In genomic region chr1:9927259-9927658, GRCh38 we compare ENCODE assay signal across 22 cellular contexts. TPM values are rescaled to one million over a fixed set of nuclear protein-coding genes. Genes with fewer than 3 reads are reported as not detected.
DNase-seq lines count a peak whose midpoint lies in the region; ATAC-seq, FAIRE-seq and TF ChIP-seq lines count a peak whose summit lies in the region.
"Had no signal": no experiment of that assay in that cellular context is flagged by ENCODE, and none has a peak within 500 bp of the region (broad histone marks: within the 10 kb centered on the region; RNA-seq: fewer than 3 reads in every experiment).

No MANE protein-coding gene starts in this region.

- no peak for TF ChIP-seq RAD21 in HepG2 (CRISPR knock-in tag; IDR thresholded peaks at IDR 0.05)

- no peaks in the 10 kb centered on the region for H3K4me1 Mint-ChIP-seq in HFFc6 (ENCODE audit: low read depth)

- CTCF ChIA-PET in HepG2 (lab: Yijun Ruan, JAX; ENCODE audit: low intra/inter-chr PET ratio, low total read pairs): no interaction called here

- H3K36me3 Mint-ChIP-seq in HFFc6 (ENCODE audit: low read depth): no peaks in the 10 kb centered on the region

- H3K4me2 ChIP-seq in HepG2 (ENCODE audit: low read depth, low read length): no peak overlapping the region

- peaks cover 74% of the 10 kb centered on the region for H3K4me1 ChIP-seq in HepG2 (ENCODE audit: insufficient read depth, low read length)
- H3K4me1 ChIP-seq in right lobe of liver: no peaks in the 10 kb centered on the region

- 78% methylated on average over 5 of the region's 5 CpGs for WGBS in HepG2 (ENCODE audit: low lambda C conversion rate)
- 78% methylated on average over 5 of the region's 5 CpGs for WGBS in right lobe of liver (ENCODE audit: insufficient coverage, low coverage, low lambda C conversion rate, missing lambda C conversion rate)

- H3K4me3 Mint-ChIP-seq in HFFc6: no peak overlapping the region
- H3K4me3 Mint-ChIP-seq: CD8-positive, alpha-beta T cell had no signal

- H3K36me3 ChIP-seq in HepG2 (replicated peaks in 1 of 2; ENCODE audit: control insufficient read depth in 1 of 2, insufficient read depth in 2 of 2, low read length in 2 of 2) (0 out of 5 replicates have a peak, but pooled peaks cover 0 to 3% of the 10 kb centered on the region in 2 experiments), right lobe of liver (peaks cover 0 to 13% (median 3%) of the 10 kb centered on the region in 4 donors)

- no peaks in the 10 kb centered on the region for H4K20me1 ChIP-seq in HepG2 (ENCODE audit: insufficient read depth, low read length)

- in situ Hi-C loops in HepG2 (cut with HindIII; ENCODE audit: extremely low pct_ligation_motif_present, low pct_unique_long_range_greater_than_20kb): no loop called here

- H3K4me3 ChIP-seq in HepG2 (replicated peaks in 1 of 3; ENCODE audit: insufficient read depth in 1 of 3, low read depth in 2 of 3, low read length in 3 of 3) (no peak overlapping the region), right lobe of liver (no peak overlapping the region)
- H3K4me3 ChIP-seq: SK-N-MC had no signal

- H3K79me2 ChIP-seq in HepG2 (ENCODE audit: insufficient read depth, low read length): no peaks in the 10 kb centered on the region

- ATAC-seq in HepG2 (no peak), right lobe of liver (no peak), GM21423 (IDR thresholded peaks at IDR 0.05; ENCODE audit: unreplicated experiment) (no peak), GM19351 (IDR thresholded peaks at IDR 0.05; ENCODE audit: unreplicated experiment) (no peak)
- ATAC-seq: CD8-positive, alpha-beta T cell; Panc1 had no signal

- peak; percentile 42 for DNase-seq in HepG2 (ENCODE audit: low spot score)
- no peak for DNase-seq in right lobe of liver
- DNase-seq in cerebellar cortex (ENCODE audit: low spot score): peak; percentile 74
- DNase-seq in mesenteric fat pad (ENCODE audit: low spot score): peak; percentile 16
- DNase-seq in GM12891 (ENCODE audit: insufficient read length, low spot score): no peak
- DNase-seq in HFFc6: no peak
- DNase-seq: 8988T; CD8-positive, alpha-beta T cell; DMS79 treated with DMSO at 0.1 percent for 48 hours; HCEC 1CT; Kasumi-1; MM.1S; NCI-H1092 treated with DMSO at 0.1 percent for 48 hours; NCI-H2081 treated with DMSO at 0.1 percent for 48 hours; NCI-H2227 treated with DMSO at 0.1 percent for 48 hours; NCI-H524 treated with DMSO at 0.1 percent for 48 hours had no signal

- H3K27me3 Mint-ChIP-seq in HFFc6 (ENCODE audit: insufficient read depth): no peaks in the 10 kb centered on the region

- no peaks in the 10 kb centered on the region for H3K9me3 Mint-ChIP-seq in HFFc6
- H3K9me3 Mint-ChIP-seq: CD8-positive, alpha-beta T cell had no signal

- peak overlapping the region; percentile 51 for H3K27ac ChIP-seq in HepG2 (ENCODE audit: extremely low read length, insufficient read depth, low read length)
- no peak overlapping the region for H3K27ac ChIP-seq in right lobe of liver
- H3K27ac ChIP-seq: SK-N-MC had no signal

- TF ChIP-seq POLR2A in HepG2 (IDR thresholded peaks at IDR 0.05; ENCODE audit: insufficient read depth in 1 of 2, low read depth in 2 of 2, low read length in 2 of 2): no peak
- TF ChIP-seq POLR2A in right lobe of liver (IDR thresholded peaks at IDR 0.05): no peak
- TF ChIP-seq POLR2A in GM12891 (IDR thresholded peaks at IDR 0.05; ENCODE audit: low read depth, low read length): no peak

- TF ChIP-seq EP300 in HepG2 (IDR thresholded peaks at IDR 0.05; ENCODE audit: low read depth in 2 of 2, low read length in 2 of 2) (no peak), HepG2 (CRISPR knock-in tag; IDR thresholded peaks at IDR 0.05; ENCODE audit: borderline replicate concordance) (no peak)

- BruUV-seq in HepG2 (replicated peaks; lab: Mats Ljungman, UMichigan): no TSS peak

- H3K27ac Mint-ChIP-seq in HFFc6: no peak overlapping the region

- FAIRE-seq in HepG2 (lab: Jason Lieb, UNC) (no peak), GM12891 (lab: Jason Lieb, UNC) (no peak)
- FAIRE-seq: D721Med, GM12892 had no signal

- no peak for TF ChIP-seq CTCF in HepG2 (CRISPR knock-in tag; IDR thresholded peaks at IDR 0.05)
- TF ChIP-seq CTCF in right lobe of liver (IDR thresholded peaks at IDR 0.05): no peak
- TF ChIP-seq CTCF in HFFc6 (IDR thresholded peaks at IDR 0.05): no peak

- POLR2A ChIA-PET in HepG2 (lab: Yijun Ruan, JAX): interaction anchor here (9.7 kb wide), 1 partner anchor 13 kb away, joined by 130 read pairs; no protein-coding TSS in a partner anchor

- H2AFZ ChIP-seq in HepG2 (ENCODE audit: low read length): no peak overlapping the region

- H3K9me3 ChIP-seq in HepG2 (ENCODE audit: low read length) (no peaks in the 10 kb centered on the region), right lobe of liver (no peaks in the 10 kb centered on the region)

- H3K27me3 ChIP-seq in HepG2 (ENCODE audit: control insufficient read depth in 1 of 2, insufficient read depth in 2 of 2, low read length in 2 of 2): no peaks in the 10 kb centered on the region
- no peaks in the 10 kb centered on the region for H3K27me3 ChIP-seq in right lobe of liver

- intact Hi-C loops in HepG2 (cut with micrococcal nuclease; ENCODE audit: unreplicated experiment): no loop called here
- intact Hi-C loops in right lobe of liver (cut with DNase I): no loop called here

- H3K9ac ChIP-seq in HepG2 (ENCODE audit: insufficient read depth, low read depth, low read length): 0 out of 2 replicates have a peak overlapping the region, but pooled peaks have one; percentile 15

RNA-seq across cellular contexts. Expression of gene LZIC, which starts 15.9 kb away (rescaled TPM):
- total RNA-seq in HepG2 (2016; rRNA removed; fragmentation: Illumina TruSeq; extraction: Trizol): 71.8 and 119 TPM in 2 replicates
- total RNA-seq in HepG2 (2016; cell fraction: cytosol; rRNA removed; fragmentation: Illumina TruSeq; extraction: Trizol; ENCODE audit: low read depth): 53.5 and 59.6 TPM in 2 replicates
- 69.8 and 119 TPM in 2 replicates for total RNA-seq in HepG2 (2016; cell fraction: insoluble cytoplasmic fraction; rRNA removed; fragmentation: Illumina TruSeq; extraction: Trizol)
- total RNA-seq in HepG2 (2016; cell fraction: membrane; rRNA removed; fragmentation: Illumina TruSeq; extraction: Trizol): 70.4 and 80.8 TPM in 2 replicates
- 28.4 and 29.3 TPM in 2 replicates for total RNA-seq in HepG2 (2016; cell fraction: nucleus; rRNA removed; fragmentation: Illumina TruSeq; extraction: Trizol)
- 17.2 and 25.2 TPM in 2 replicates for polyA plus RNA-seq in HepG2 (2011; rRNA removed)
- polyA plus RNA-seq in HepG2 (2011; cell fraction: cytosol; rRNA removed): 9.2 and 15.1 TPM in 2 replicates
- 4.6 and 6.2 TPM in 2 replicates for polyA plus RNA-seq in HepG2 (2011; cell fraction: nucleus; rRNA removed)
- polyA plus RNA-seq in HepG2 (2012): 33.4 and 46.4 TPM in 2 replicates
- 40.3 and 68.0 TPM in 2 replicates for polyA plus RNA-seq in HepG2 (2016; cell fraction: cytosol; fragmentation: Illumina TruSeq; extraction: Trizol; ENCODE audit: low read depth)
- polyA plus RNA-seq in HepG2 (2016; cell fraction: insoluble cytoplasmic fraction; fragmentation: Illumina TruSeq; extraction: Trizol; ENCODE audit: low read depth): 101 and 109 TPM in 2 replicates
- 50.9 and 64.5 TPM in 2 replicates for polyA plus RNA-seq in HepG2 (2016; cell fraction: membrane; fragmentation: Illumina TruSeq; extraction: Trizol; ENCODE audit: low read depth)
- 41.7 and 43.7 TPM in 2 replicates for polyA plus RNA-seq in HepG2 (2016; cell fraction: nucleus; fragmentation: Illumina TruSeq; extraction: Trizol; ENCODE audit: insufficient read depth, low read depth)
- 7.7 and 9.9 TPM in 2 replicates for polyA minus RNA-seq in HepG2 (2011; rRNA and poly(A)+ RNA removed; ENCODE audit: low replicate concordance)
- 17.2 and 17.4 TPM in 2 replicates for polyA minus RNA-seq in HepG2 (2011; cell fraction: cytosol; rRNA and poly(A)+ RNA removed)
- polyA minus RNA-seq in HepG2 (2011; cell fraction: nucleus; rRNA and poly(A)+ RNA removed): 12.1 and 14.7 TPM in 2 replicates
- total RNA-seq in right lobe of liver: 10 to 100 TPM; 10.6 to 18.5 (median 15.9) TPM
- 23.4 TPM for total RNA-seq in mesenteric fat pad
- polyA plus RNA-seq in GM12891 (2012; ENCODE audit: low read depth, missing spikeins): 9.9 TPM
- 10 to 100 TPM; 28.0 to 34.8 (median 30.9) TPM for total RNA-seq in HFFc6 (2021; fragmentation: NEBNext Ultra II Directional; extraction: Animal tissue kit (Norgen Biotek cat#: 25700))

RNA-seq across cellular contexts. Expression of gene NMNAT1, which starts 16.0 kb away (rescaled TPM):
- total RNA-seq in HepG2 (2016; rRNA removed; fragmentation: Illumina TruSeq; extraction: Trizol): 12.2 and 14.5 TPM in 2 replicates
- total RNA-seq in HepG2 (2016; cell fraction: cytosol; rRNA removed; fragmentation: Illumina TruSeq; extraction: Trizol; ENCODE audit: low read depth): 6.7 and 7.9 TPM in 2 replicates
- total RNA-seq in HepG2 (2016; cell fraction: insoluble cytoplasmic fraction; rRNA removed; fragmentation: Illumina TruSeq; extraction: Trizol): 12.6 and 15.6 TPM in 2 replicates
- total RNA-seq in HepG2 (2016; cell fraction: membrane; rRNA removed; fragmentation: Illumina TruSeq; extraction: Trizol): 7.0 and 8.2 TPM in 2 replicates
- 6.1 and 8.7 TPM in 2 replicates for total RNA-seq in HepG2 (2016; cell fraction: nucleus; rRNA removed; fragmentation: Illumina TruSeq; extraction: Trizol)
- polyA plus RNA-seq in HepG2 (2011; rRNA removed): 5.4 and 5.6 TPM in 2 replicates
- 3.9 and 4.7 TPM in 2 replicates for polyA plus RNA-seq in HepG2 (2011; cell fraction: cytosol; rRNA removed)
- polyA plus RNA-seq in HepG2 (2011; cell fraction: nucleus; rRNA removed): 2.7 and 2.9 TPM in 2 replicates
- 5.8 and 11.4 TPM in 2 replicates for polyA plus RNA-seq in HepG2 (2012)
- 1.5 and 1.8 TPM in 2 replicates for polyA plus RNA-seq in HepG2 (2016; cell fraction: cytosol; fragmentation: Illumina TruSeq; extraction: Trizol; ENCODE audit: low read depth)
- polyA plus RNA-seq in HepG2 (2016; cell fraction: insoluble cytoplasmic fraction; fragmentation: Illumina TruSeq; extraction: Trizol; ENCODE audit: low read depth): 9.4 and 9.5 TPM in 2 replicates
- polyA plus RNA-seq in HepG2 (2016; cell fraction: membrane; fragmentation: Illumina TruSeq; extraction: Trizol; ENCODE audit: low read depth): 2.7 and 3.0 TPM in 2 replicates
- polyA plus RNA-seq in HepG2 (2016; cell fraction: nucleus; fragmentation: Illumina TruSeq; extraction: Trizol; ENCODE audit: insufficient read depth, low read depth): 7.0 and 7.5 TPM in 2 replicates
- polyA minus RNA-seq in HepG2 (2011; rRNA and poly(A)+ RNA removed; ENCODE audit: low replicate concordance): 9.3 and 11.0 TPM in 2 replicates
- polyA minus RNA-seq in HepG2 (2011; cell fraction: cytosol; rRNA and poly(A)+ RNA removed): 4.8 and 5.8 TPM in 2 replicates
- 10.2 and 12.2 TPM in 2 replicates for polyA minus RNA-seq in HepG2 (2011; cell fraction: nucleus; rRNA and poly(A)+ RNA removed)
- total RNA-seq in right lobe of liver: 1 to 10 TPM; 5.3 to 8.8 (median 7.6) TPM
- 11.9 TPM for total RNA-seq in mesenteric fat pad
- polyA plus RNA-seq in GM12891 (2012; ENCODE audit: low read depth, missing spikeins): 6.9 TPM
- total RNA-seq in HFFc6 (2021; fragmentation: NEBNext Ultra II Directional; extraction: Animal tissue kit (Norgen Biotek cat#: 25700)): 10 to 100 TPM; 12.9 to 16.0 (median 14.8) TPM

RNA-seq across cellular contexts. Expression of gene CTNNBIP1, which starts 17.2 kb away (rescaled TPM):
- total RNA-seq in HepG2 (2016; rRNA removed; fragmentation: Illumina TruSeq; extraction: Trizol) (67.0 and 71.7 TPM in 2 replicates), right lobe of liver (10 to 100 TPM in 3 of 6 experiments, 1 to 10 TPM in 3; 8.0 to 19.2 (median 10.0) TPM), mesenteric fat pad (29.8 TPM)
- total RNA-seq in HepG2 (2016; cell fraction: cytosol; rRNA removed; fragmentation: Illumina TruSeq; extraction: Trizol; ENCODE audit: low read depth): 112 and 131 TPM in 2 replicates
- total RNA-seq in HepG2 (2016; cell fraction: insoluble cytoplasmic fraction; rRNA removed; fragmentation: Illumina TruSeq; extraction: Trizol): 54.5 and 70.6 TPM in 2 replicates
- 130 and 149 TPM in 2 replicates for total RNA-seq in HepG2 (2016; cell fraction: membrane; rRNA removed; fragmentation: Illumina TruSeq; extraction: Trizol)
- total RNA-seq in HepG2 (2016; cell fraction: nucleus; rRNA removed; fragmentation: Illumina TruSeq; extraction: Trizol): 21.2 and 22.7 TPM in 2 replicates
- polyA plus RNA-seq in HepG2 (2011; rRNA removed): 83.0 and 83.1 TPM in 2 replicates
- 57.2 and 76.8 TPM in 2 replicates for polyA plus RNA-seq in HepG2 (2011; cell fraction: cytosol; rRNA removed)
- polyA plus RNA-seq in HepG2 (2011; cell fraction: nucleus; rRNA removed): 32.2 and 32.4 TPM in 2 replicates
- polyA plus RNA-seq in HepG2 (2012): 26.8 and 39.9 TPM in 2 replicates
- polyA plus RNA-seq in HepG2 (2016; cell fraction: cytosol; fragmentation: Illumina TruSeq; extraction: Trizol; ENCODE audit: low read depth): 182 and 242 TPM in 2 replicates
- 74.3 and 84.9 TPM in 2 replicates for polyA plus RNA-seq in HepG2 (2016; cell fraction: insoluble cytoplasmic fraction; fragmentation: Illumina TruSeq; extraction: Trizol; ENCODE audit: low read depth)
- 169 and 203 TPM in 2 replicates for polyA plus RNA-seq in HepG2 (2016; cell fraction: membrane; fragmentation: Illumina TruSeq; extraction: Trizol; ENCODE audit: low read depth)
- polyA plus RNA-seq in HepG2 (2016; cell fraction: nucleus; fragmentation: Illumina TruSeq; extraction: Trizol; ENCODE audit: insufficient read depth, low read depth): 49.9 and 56.8 TPM in 2 replicates
- 5.8 and 84.0 TPM in 2 replicates for polyA minus RNA-seq in HepG2 (2011; rRNA and poly(A)+ RNA removed; ENCODE audit: low replicate concordance)
- polyA minus RNA-seq in HepG2 (2011; cell fraction: cytosol; rRNA and poly(A)+ RNA removed): 49.7 and 52.8 TPM in 2 replicates
- 11.7 and 12.0 TPM in 2 replicates for polyA minus RNA-seq in HepG2 (2011; cell fraction: nucleus; rRNA and poly(A)+ RNA removed)
- polyA plus RNA-seq in GM12891 (2012; ENCODE audit: low read depth, missing spikeins): 15.6 TPM
- total RNA-seq in HFFc6 (2021; fragmentation: NEBNext Ultra II Directional; extraction: Animal tissue kit (Norgen Biotek cat#: 25700)): 10 to 100 TPM; 19.7 to 25.5 (median 21.4) TPM

Comparison
In these comparisons a context has a peak if more than half of its experiments do, and no peak if none do; other contexts are left out.
1. DNase-seq: peak in HepG2 (single experiment), cerebellar cortex (single experiment) and mesenteric fat pad (single experiment); none in right lobe of liver (0 of 3), GM12891 (single experiment) and HFFc6 (single experiment).